ENCODE assay signal across 17 cellular contexts in the genomic region with DNA sequence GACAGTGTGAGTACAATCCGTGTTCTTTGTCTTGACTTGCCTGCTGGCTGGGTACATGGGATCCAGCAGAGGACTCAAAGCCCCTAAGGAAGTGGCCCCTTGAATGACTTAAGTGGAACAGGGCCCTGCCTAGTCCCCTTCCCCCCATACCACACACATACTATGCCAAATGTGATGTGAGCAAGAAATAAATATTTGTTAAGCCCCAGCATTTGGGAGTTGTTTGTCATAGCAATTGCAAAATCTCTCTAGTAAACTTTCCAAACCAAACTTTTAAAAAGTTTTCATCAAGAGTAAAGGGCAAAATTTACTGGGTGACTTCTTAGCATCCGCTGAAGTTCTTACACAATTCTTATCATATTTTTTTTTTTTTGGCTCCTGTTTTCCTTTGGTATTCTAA.
"Had no signal": no experiment of that assay in that cellular context is flagged by ENCODE, and none has a peak within 500 bp of the region (broad histone marks: within the 10 kb centered on the region; RNA-seq: fewer than 3 reads in every experiment).

No MANE protein-coding gene starts in this region.

- H3K27ac ChIP-seq: neural progenitor cell, thyroid gland, upper lobe of right lung had no signal

- ATAC-seq: activated naive CD8-positive, alpha-beta T cell treated with anti-CD3 and anti-CD28 coated beads, Interleukin-2, amount 50 U/mL, for 24 hours; naive thymus-derived CD8-positive, alpha-beta T cell; upper lobe of right lung had no signal

- H3K4me3 ChIP-seq: neural progenitor cell, thyroid gland, upper lobe of right lung had no signal

- H3K36me3 ChIP-seq: neural progenitor cell, thyroid gland, upper lobe of right lung had no signal

- H3K9ac ChIP-seq: neural progenitor cell had no signal

- H3K9me3 ChIP-seq: thyroid gland, upper lobe of right lung had no signal

- H2AFZ ChIP-seq: neural progenitor cell had no signal

- H3K4me2 ChIP-seq: neural progenitor cell had no signal

- H3K4me1 ChIP-seq: thyroid gland, upper lobe of right lung had no signal

- H3K27me3 ChIP-seq: neural progenitor cell, thyroid gland, upper lobe of right lung had no signal

- DNase-seq: activated CD4-positive, alpha-beta memory T cell treated with anti-CD3 and anti-CD28 coated beads, Interleukin-2, amount 10 ng/mL, durations not matched to agents 7 days and 5 days; activated CD4-positive, alpha-beta T cell treated with anti-CD3 and anti-CD28 coated beads for 48 hours; activated gamma-delta T cell; activated naive CD4-positive, alpha-beta T cell treated with anti-CD3 and anti-CD28 coated beads, Interleukin-2, amount 50 U/mL, for 16 hours; activated naive CD8-positive, alpha-beta T cell treated with anti-CD3 and anti-CD28 coated beads, Interleukin-2, amount 50 U/mL, for 24 hours; anterior cingulate cortex; caudate nucleus; effector CD4-positive, alpha-beta T cell; glutamatergic neuron; hippocampal formation; kidney glomerular epithelial cell; naive thymus-derived CD8-positive, alpha-beta T cell; stimulated activated CD4-positive, alpha-beta T cell treated with anti-CD3 and anti-CD28 coated beads, Interleukin-4, amount 100 ng/mL, for 24 hours; stimulated activated naive CD4-positive, alpha-beta T cell treated with Interleukin-2 at 50 U/mL for 16 hours; thyroid gland; upper lobe of right lung had no signal
